In the genomic region with DNA sequence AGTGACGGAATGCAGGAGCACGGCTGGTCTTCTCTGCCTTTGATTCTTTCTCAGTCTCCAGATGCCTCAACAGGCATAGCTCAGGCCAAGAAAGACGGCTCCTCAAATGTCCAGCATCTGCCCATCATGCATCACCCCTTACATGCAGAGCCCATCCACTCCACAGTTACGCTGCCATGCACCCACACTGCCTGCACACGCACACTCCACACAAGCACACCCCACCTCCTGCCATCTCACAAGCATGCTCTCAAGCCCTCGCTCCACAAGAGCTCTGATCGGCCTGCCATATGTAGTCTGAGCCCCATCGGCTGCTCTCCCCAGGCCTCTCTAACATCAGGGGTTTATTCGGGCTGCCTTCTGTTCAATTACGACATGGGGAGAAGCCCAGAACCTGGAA, we compare ENCODE assay signal across 16 cellular contexts. TPM values are rescaled to one million over a fixed set of nuclear protein-coding genes. Genes with fewer than 3 reads are reported as not detected.
DNase-seq lines count a peak whose midpoint lies in the region; ATAC-seq and TF ChIP-seq lines count a peak whose summit lies in the region.
"Had no signal": no experiment of that assay in that cellular context is flagged by ENCODE, and none has a peak within 500 bp of the region (broad histone marks: within the 10 kb centered on the region; RNA-seq: fewer than 3 reads in every experiment).

No MANE protein-coding gene starts in this region.

- H3K9me3 Mint-ChIP-seq in natural killer cell treated with Interleukin-12 subunit alpha and Interleukin-12 subunit beta and Interleukin-15 and Interleukin-18, amount 100 ng/mL, for 72 hours: no peaks in the 10 kb centered on the region
- no peaks in the 10 kb centered on the region for H3K9me3 Mint-ChIP-seq in natural killer cell
- H3K9me3 Mint-ChIP-seq in activated naive CD4-positive, alpha-beta T cell treated with anti-CD3 and anti-CD28 coated beads for 36 hours: no peaks in the 10 kb centered on the region
- H3K9me3 Mint-ChIP-seq: CD4-positive, alpha-beta T cell; HFFc6 had no signal

- TF ChIP-seq CTCF in natural killer cell (IDR thresholded peaks at IDR 0.05) (no peak), sigmoid colon (IDR thresholded peaks at IDR 0.05) (no peak)

- H3K36me3 Mint-ChIP-seq in natural killer cell treated with Interleukin-12 subunit alpha and Interleukin-12 subunit beta and Interleukin-15 and Interleukin-18, amount 100 ng/mL, for 72 hours: no peaks in the 10 kb centered on the region
- no peaks in the 10 kb centered on the region for H3K36me3 Mint-ChIP-seq in natural killer cell
- no peaks in the 10 kb centered on the region for H3K36me3 Mint-ChIP-seq in activated naive CD4-positive, alpha-beta T cell treated with anti-CD3 and anti-CD28 coated beads for 36 hours (ENCODE audit: low read depth)

- no peak for ATAC-seq in natural killer cell treated with Interleukin-12 subunit alpha and Interleukin-12 subunit beta and Interleukin-15 and Interleukin-18, amount 100 ng/mL, for 72 hours
- no peak for ATAC-seq in natural killer cell
- ATAC-seq: HCT116 had no signal

- no peak overlapping the region for H3K27ac Mint-ChIP-seq in natural killer cell treated with Interleukin-12 subunit alpha and Interleukin-12 subunit beta and Interleukin-15 and Interleukin-18, amount 100 ng/mL, for 72 hours
- H3K27ac Mint-ChIP-seq in natural killer cell: no peak overlapping the region
- H3K27ac Mint-ChIP-seq in activated naive CD4-positive, alpha-beta T cell treated with anti-CD3 and anti-CD28 coated beads for 36 hours: no peak overlapping the region
- H3K27ac Mint-ChIP-seq: CD4-positive, alpha-beta T cell; HFFc6 had no signal

- intact Hi-C loops in natural killer cell (cut with micrococcal nuclease) (no loop called here), sigmoid colon (cut with DNase I) (no loop called here)
- intact Hi-C loops in activated naive CD4-positive, alpha-beta T cell treated with anti-CD3 and anti-CD28 coated beads for 36 hours (cut with micrococcal nuclease): no loop called here

- no peaks in the 10 kb centered on the region for H3K9me3 ChIP-seq in sigmoid colon
- H3K9me3 ChIP-seq: Caco-2 had no signal

- H3K27ac ChIP-seq in sigmoid colon: no peak overlapping the region
- H3K27ac ChIP-seq: C4-2B had no signal

- H3K4me1 ChIP-seq in sigmoid colon: no peaks in the 10 kb centered on the region
- H3K4me1 ChIP-seq: Caco-2 had no signal

- no peaks in the 10 kb centered on the region for H3K4me1 Mint-ChIP-seq in natural killer cell treated with Interleukin-12 subunit alpha and Interleukin-12 subunit beta and Interleukin-15 and Interleukin-18, amount 100 ng/mL, for 72 hours (ENCODE audit: low read depth in 2 of 2)
- H3K4me1 Mint-ChIP-seq in natural killer cell: no peaks in the 10 kb centered on the region
- no peaks in the 10 kb centered on the region for H3K4me1 Mint-ChIP-seq in activated naive CD4-positive, alpha-beta T cell treated with anti-CD3 and anti-CD28 coated beads for 36 hours (ENCODE audit: low read depth)

- CTCF ChIA-PET in activated naive CD4-positive, alpha-beta T cell treated with anti-CD3 and anti-CD28 coated beads for 36 hours (lab: Charles Lee): interaction anchor here (0.8 to 1.7 kb wide), 3 partner anchors 10 to 38 kb away, joined by 3 to 5 read pairs (median 5); no protein-coding TSS in a partner anchor

- H3K4me3 ChIP-seq in sigmoid colon: no peak overlapping the region

- H3K27me3 Mint-ChIP-seq in natural killer cell treated with Interleukin-12 subunit alpha and Interleukin-12 subunit beta and Interleukin-15 and Interleukin-18, amount 100 ng/mL, for 72 hours: peaks cover 28 to 35% of the 10 kb centered on the region in 2 donors
- peaks cover 8 to 9% of the 10 kb centered on the region in 2 donors for H3K27me3 Mint-ChIP-seq in natural killer cell (ENCODE audit: low read depth in 2 of 2)
- no peaks in the 10 kb centered on the region for H3K27me3 Mint-ChIP-seq in activated naive CD4-positive, alpha-beta T cell treated with anti-CD3 and anti-CD28 coated beads for 36 hours (ENCODE audit: low read depth)

- no peak overlapping the region for H3K4me3 Mint-ChIP-seq in natural killer cell treated with Interleukin-12 subunit alpha and Interleukin-12 subunit beta and Interleukin-15 and Interleukin-18, amount 100 ng/mL, for 72 hours
- H3K4me3 Mint-ChIP-seq in natural killer cell: no peak overlapping the region
- H3K4me3 Mint-ChIP-seq in activated naive CD4-positive, alpha-beta T cell treated with anti-CD3 and anti-CD28 coated beads for 36 hours: no peak overlapping the region
- H3K4me3 Mint-ChIP-seq: CD4-positive, alpha-beta T cell; HFFc6 had no signal

- 92 to 93% methylated on average over 10 of the region's 10 CpGs for WGBS in sigmoid colon, 2 donors

- DNase-seq in natural killer cell treated with Interleukin-12 subunit alpha and Interleukin-12 subunit beta and Interleukin-15 and Interleukin-18, amount 100 ng/mL, for 72 hours (ENCODE audit: low spot score): peak; percentile 52
- DNase-seq in natural killer cell: no peak
- peak; percentile 76 for DNase-seq in mesenteric fat pad (ENCODE audit: low spot score)
- peak; percentile 53 for DNase-seq in sigmoid colon
- no peak for DNase-seq in activated naive CD4-positive, alpha-beta T cell treated with anti-CD3 and anti-CD28 coated beads for 36 hours
- no peak for DNase-seq in anterior cingulate cortex (lab: John Stamatoyannopoulos, UW)
- DNase-seq: ACHN; AML-193; CD4-positive, alpha-beta T cell; HFFc6; IMR-90 had no signal

- H3K36me3 ChIP-seq in sigmoid colon: no peaks in the 10 kb centered on the region

- peaks cover 0 to 25% (median 2%) of the 10 kb centered on the region in 3 donors for H3K27me3 ChIP-seq in sigmoid colon

- TF ChIP-seq EP300 in sigmoid colon (IDR thresholded peaks at IDR 0.05): no peak

- no peak for TF ChIP-seq POLR2A in sigmoid colon (IDR thresholded peaks at IDR 0.05)

RNA-seq across cellular contexts. Expression of gene SCN4B, which starts 18.8 kb away (rescaled TPM):
- not detected for total RNA-seq in natural killer cell treated with Interleukin-12 subunit alpha and Interleukin-12 subunit beta and Interleukin-15 and Interleukin-18, amount 100 ng/mL, for 72 hours
- total RNA-seq in natural killer cell: under 1 TPM in 1 of 3 donors, not detected in 2; 0.33 TPM
- 2.3 TPM for total RNA-seq in mesenteric fat pad
- total RNA-seq in sigmoid colon: 1 to 10 TPM; 1.3 to 2.2 (median 1.5) TPM
- polyA plus RNA-seq in sigmoid colon: 1 to 10 TPM in 2 of 3 donors, under 1 TPM in 1; 0.92 to 1.3 (median 1.2) TPM
- total RNA-seq in activated naive CD4-positive, alpha-beta T cell treated with anti-CD3 and anti-CD28 coated beads for 36 hours: under 1 TPM; 0.07 to 0.12 TPM
- total RNA-seq: CD4-positive, alpha-beta T cell had no signal

RNA-seq across cellular contexts. Expression of gene SCN2B, which starts 42.6 kb away (rescaled TPM):
- not detected for total RNA-seq in natural killer cell treated with Interleukin-12 subunit alpha and Interleukin-12 subunit beta and Interleukin-15 and Interleukin-18, amount 100 ng/mL, for 72 hours
- total RNA-seq in natural killer cell (not detected), mesenteric fat pad (not detected), sigmoid colon (1 to 10 TPM in 3 of 4 donors, under 1 TPM in 1; 0.95 to 1.7 (median 1.2) TPM)
- under 1 TPM; 0.23 to 0.74 (median 0.60) TPM for polyA plus RNA-seq in sigmoid colon
- total RNA-seq in activated naive CD4-positive, alpha-beta T cell treated with anti-CD3 and anti-CD28 coated beads for 36 hours: not detected
- total RNA-seq: Caco-2; CD4-positive, alpha-beta T cell; H4; HFFc6 had no signal
- polyA plus RNA-seq: BJ had no signal

RNA-seq across cellular contexts. Expression of gene SMIM35, which starts 47.1 kb away (rescaled TPM):
- total RNA-seq in natural killer cell treated with Interleukin-12 subunit alpha and Interleukin-12 subunit beta and Interleukin-15 and Interleukin-18, amount 100 ng/mL, for 72 hours: not detected
- under 1 TPM; 0.30 to 0.68 (median 0.33) TPM for total RNA-seq in natural killer cell
- total RNA-seq in mesenteric fat pad: not detected
- total RNA-seq in sigmoid colon: not detected
- under 1 TPM in 1 of 3 donors, not detected in 2; 0.28 TPM for polyA plus RNA-seq in sigmoid colon
- total RNA-seq in activated naive CD4-positive, alpha-beta T cell treated with anti-CD3 and anti-CD28 coated beads for 36 hours: not detected
- total RNA-seq: Caco-2, H4, HFFc6, IMR-90 had no signal
- polyA plus RNA-seq: BJ, IMR-90 had no signal

RNA-seq across cellular contexts. Expression of gene TMPRSS4, which starts 56.9 kb away (rescaled TPM):
- under 1 TPM in 1 of 2 donors, not detected in 1; 0.19 TPM for total RNA-seq in natural killer cell treated with Interleukin-12 subunit alpha and Interleukin-12 subunit beta and Interleukin-15 and Interleukin-18, amount 100 ng/mL, for 72 hours
- total RNA-seq in natural killer cell (not detected), mesenteric fat pad (not detected), sigmoid colon (1 to 10 TPM in 1 of 4 donors, not detected in 3; 1.4 TPM)
- polyA plus RNA-seq in sigmoid colon: 100 to 1,000 TPM in 2 of 3 donors, 10 to 100 TPM in 1; 68.5 to 134 (median 101) TPM
- total RNA-seq in activated naive CD4-positive, alpha-beta T cell treated with anti-CD3 and anti-CD28 coated beads for 36 hours: not detected
- total RNA-seq: CD4-positive, alpha-beta T cell; H4; HFFc6; IMR-90 had no signal
- polyA plus RNA-seq: BJ, IMR-90 had no signal

Comparison
In these comparisons a context has a peak if more than half of its experiments do, and no peak if none do; other contexts are left out.
1. DNase-seq: peak in natural killer cell treated with Interleukin-12 subunit alpha and Interleukin-12 subunit beta and Interleukin-15 and Interleukin-18, amount 100 ng/mL, for 72 hours (single experiment), mesenteric fat pad (single experiment) and sigmoid colon (single experiment); none in natural killer cell (single experiment), activated naive CD4-positive, alpha-beta T cell treated with anti-CD3 and anti-CD28 coated beads for 36 hours (single experiment) and anterior cingulate cortex (0 of 58).